Comparison of ENCODE assay signal across 17 cellular contexts in genomic region chr6:166449036-166449435, GRCh38.
DNase-seq lines count a peak whose midpoint lies in the region; ATAC-seq, FAIRE-seq and TF ChIP-seq lines count a peak whose summit lies in the region.
"Had no signal": no experiment of that assay in that cellular context is flagged by ENCODE, and none has a peak within 500 bp of the region (broad histone marks: within the 10 kb centered on the region; RNA-seq: fewer than 3 reads in every experiment).

No MANE protein-coding gene starts in this region.

- peak; percentile 20 for DNase-seq in NCI-H2171 treated with DMSO at 0.1 percent for 48 hours (lab: John Stamatoyannopoulos, UW)
- no peak for DNase-seq in NCI-H2171 (lab: John Stamatoyannopoulos, UW)
- peak; percentile 12 for DNase-seq in M059J (ENCODE audit: low read depth)
- peak in 1 of 2 donors; percentile 27 for DNase-seq in foreskin keratinocyte
- peak; percentile 35 to 76 for DNase-seq in trophoblast cell
- DNase-seq in pancreas, result no peak
- DNase-seq in RPMI8226, result no peak
- DNase-seq: 8988T; CD4-positive, alpha-beta memory T cell; DMS153; DMS79; GF-D8 had no signal

- H4K12ac ChIP-seq in trophoblast cell (ENCODE audit: low read depth, low read length), result no peak overlapping the region

- peaks cover 9% of the 10 kb centered on the region for H3K9me3 ChIP-seq in trophoblast cell (ENCODE audit: insufficient read depth, low read depth, low read length)
- H3K9me3 ChIP-seq in pancreas, result no peaks in the 10 kb centered on the region

- no peak overlapping the region for H2BK5ac ChIP-seq in trophoblast cell (ENCODE audit: low read depth, low read length, poor library complexity)

- intact Hi-C loops in pancreas (cut with DNase I), result no loop called here

- peak; percentile 43 for ATAC-seq in foreskin keratinocyte
- no peak for ATAC-seq in pancreas
- ATAC-seq in HG03354 (IDR thresholded peaks at IDR 0.05; ENCODE audit: poor library complexity, severe bottlenecking, unreplicated experiment), result no peak
- ATAC-seq: GM23338, HepG2 had no signal

- no peak overlapping the region for H3K23ac ChIP-seq in trophoblast cell (ENCODE audit: low read length)

- no peak overlapping the region for H3K9ac ChIP-seq in trophoblast cell (ENCODE audit: low read length)
- H3K9ac ChIP-seq: BLaER1 had no signal

- no peaks in the 10 kb centered on the region for H3K79me2 ChIP-seq in trophoblast cell (ENCODE audit: control insufficient read depth, insufficient read depth, low read length, poor library complexity)

- no peak overlapping the region for H3K4ac ChIP-seq in trophoblast cell (ENCODE audit: low read depth, low read length)

- WGBS in trophoblast cell (ENCODE audit: extremely low coverage, insufficient coverage, insufficient read length), result no CpG with 5 or more reads among the region's 7 CpGs
- 89 to 94% methylated on average over 7 of the region's 7 CpGs for WGBS in pancreas, 2 donors

- H3K4me3 ChIP-seq in trophoblast cell (ENCODE audit: low read depth, low read length) (no peak overlapping the region), pancreas (no peak overlapping the region)
- H3K4me3 ChIP-seq: BLaER1, GM23338 had no signal

- H3K4me2 ChIP-seq in trophoblast cell (ENCODE audit: low read length), result no peak overlapping the region
- H3K4me2 ChIP-seq: BLaER1, GM23338 had no signal

- no peak overlapping the region for H2BK12ac ChIP-seq in trophoblast cell (ENCODE audit: low read length)

- H2BK120ac ChIP-seq in trophoblast cell (ENCODE audit: insufficient read depth, low read length, poor library complexity), result no peak overlapping the region

- TF ChIP-seq CTCF in foreskin keratinocyte (conservative IDR thresholded peaks at IDR 0.05), result no peak
- no peak for TF ChIP-seq CTCF in pancreas (IDR thresholded peaks at IDR 0.05)

- FAIRE-seq in pancreas (lab: Jason Lieb, UNC), result no peak
- FAIRE-seq: H54, HepG2 had no signal

- H3K36me3 ChIP-seq in trophoblast cell (ENCODE audit: control insufficient read depth in 1 of 2, insufficient read depth in 2 of 2, low read length in 2 of 2), result peaks cover 5 to 12% of the 10 kb centered on the region in 2 experiments
- H3K36me3 ChIP-seq in pancreas, result peaks cover 0 to 17% (median 6%) of the 10 kb centered on the region in 3 donors

- H4K8ac ChIP-seq in trophoblast cell (ENCODE audit: low read depth, low read length), result no peak overlapping the region

- no peak overlapping the region for H3K14ac ChIP-seq in trophoblast cell (ENCODE audit: low read length)

- H3K18ac ChIP-seq in trophoblast cell (ENCODE audit: low read length), result no peak overlapping the region

- no peak overlapping the region for H2AK5ac ChIP-seq in trophoblast cell (ENCODE audit: low read length)

- H3K27ac ChIP-seq in foreskin keratinocyte (no peak overlapping the region), trophoblast cell (ENCODE audit: low read depth, low read length) (no peak overlapping the region), pancreas (no peak overlapping the region)
- H3K27ac ChIP-seq: BLaER1 had no signal

- H3K4me1 ChIP-seq in foreskin keratinocyte (no peaks in the 10 kb centered on the region), trophoblast cell (ENCODE audit: control insufficient read depth in 1 of 2, insufficient read depth in 2 of 2, low read length in 2 of 2) (peaks cover 0 to 7% of the 10 kb centered on the region in 2 experiments), pancreas (no peaks in the 10 kb centered on the region)
- H3K4me1 ChIP-seq: BLaER1 had no signal

- H4K91ac ChIP-seq in trophoblast cell (ENCODE audit: low read depth, low read length), result no peak overlapping the region

- H3K79me1 ChIP-seq in trophoblast cell (ENCODE audit: low read length), result no peaks in the 10 kb centered on the region

- H3K27me3 ChIP-seq in foreskin keratinocyte, result no peaks in the 10 kb centered on the region
- no peaks in the 10 kb centered on the region for H3K27me3 ChIP-seq in trophoblast cell (ENCODE audit: insufficient read depth, low read length)
- H3K27me3 ChIP-seq in pancreas, result no peaks in the 10 kb centered on the region
- H3K27me3 ChIP-seq: BLaER1 had no signal

- no peak overlapping the region for H2AFZ ChIP-seq in trophoblast cell (ENCODE audit: insufficient read depth, low read length, poor library complexity)
- H2AFZ ChIP-seq: GM23338 had no signal

Comparison
In these comparisons a context has a peak if more than half of its experiments do, and no peak if none do; other contexts are left out.
1. DNase-seq: peak in NCI-H2171 treated with DMSO at 0.1 percent for 48 hours (single experiment), M059J (single experiment) and trophoblast cell (2 of 2); none in NCI-H2171 (single experiment), pancreas (0 of 6) and RPMI8226 (single experiment).